Comparison of ENCODE assay signal across 17 cellular contexts in genomic region chr5:124477002-124477546, GRCh38.
"Had no signal": no experiment of that assay in that cellular context is flagged by ENCODE, and none has a peak within 500 bp of the region (broad histone marks: within the 10 kb centered on the region; RNA-seq: fewer than 3 reads in every experiment).

No MANE protein-coding gene starts in this region.

- ATAC-seq: left lung had no signal

- H3K36me3 Mint-ChIP-seq: activated naive CD8-positive, alpha-beta T cell treated with anti-CD3 and anti-CD28 coated beads for 36 hours; naive B cell had no signal

- H3K27ac ChIP-seq: brain microvascular endothelial cell, epithelial cell of prostate, left lung, tibial nerve had no signal

- H3K4me1 Mint-ChIP-seq: activated CD4-positive, alpha-beta T cell treated with anti-CD3 and anti-CD28 coated beads, Interleukin-2, amount 10 ng/mL, durations not matched to agents 7 days and 5 days; activated naive CD8-positive, alpha-beta T cell treated with anti-CD3 and anti-CD28 coated beads for 36 hours; naive B cell had no signal

- H3K4me3 ChIP-seq: left lung, tibial nerve had no signal

- H3K36me3 ChIP-seq: brain microvascular endothelial cell, left lung, tibial nerve had no signal

- H3K27me3 Mint-ChIP-seq: activated CD4-positive, alpha-beta T cell treated with anti-CD3 and anti-CD28 coated beads, Interleukin-2, amount 10 ng/mL, durations not matched to agents 7 days and 5 days; activated naive CD8-positive, alpha-beta T cell treated with anti-CD3 and anti-CD28 coated beads for 36 hours; dendritic cell treated with granulocyte-macrophage colony-stimulating factor and Interleukin-4, amounts not matched to agents 40 ng/mL and 50 ng/mL, for 4 days; naive B cell had no signal

- H3K4me1 ChIP-seq: left lung, tibial nerve had no signal

- H3K9me3 ChIP-seq: left lung, tibial nerve had no signal

- H3K27ac Mint-ChIP-seq: activated CD4-positive, alpha-beta T cell treated with anti-CD3 and anti-CD28 coated beads, Interleukin-2, amount 10 ng/mL, durations not matched to agents 7 days and 5 days; activated naive CD8-positive, alpha-beta T cell treated with anti-CD3 and anti-CD28 coated beads for 36 hours; dendritic cell treated with granulocyte-macrophage colony-stimulating factor and Interleukin-4, amounts not matched to agents 40 ng/mL and 50 ng/mL, for 4 days; naive B cell; T-helper 2 cell treated with Interferon-gamma antibody and Interleukin-4, amounts not matched to agents 5 μg/mL and 100 μg/mL, for 36 hours had no signal

- H3K9me3 Mint-ChIP-seq: activated CD4-positive, alpha-beta T cell treated with anti-CD3 and anti-CD28 coated beads, Interleukin-2, amount 10 ng/mL, durations not matched to agents 7 days and 5 days; activated naive CD8-positive, alpha-beta T cell treated with anti-CD3 and anti-CD28 coated beads for 36 hours; dendritic cell treated with granulocyte-macrophage colony-stimulating factor and Interleukin-4, amounts not matched to agents 40 ng/mL and 50 ng/mL, for 4 days had no signal

- H3K4me3 Mint-ChIP-seq: activated CD4-positive, alpha-beta T cell treated with anti-CD3 and anti-CD28 coated beads, Interleukin-2, amount 10 ng/mL, durations not matched to agents 7 days and 5 days; activated naive CD8-positive, alpha-beta T cell treated with anti-CD3 and anti-CD28 coated beads for 36 hours; dendritic cell treated with granulocyte-macrophage colony-stimulating factor and Interleukin-4, amounts not matched to agents 40 ng/mL and 50 ng/mL, for 4 days; naive B cell; T-helper 2 cell treated with Interferon-gamma antibody and Interleukin-4, amounts not matched to agents 5 μg/mL and 100 μg/mL, for 36 hours had no signal

- H3K27me3 ChIP-seq: brain microvascular endothelial cell, left lung, tibial nerve had no signal

- DNase-seq: activated CD4-positive, alpha-beta T cell treated with anti-CD3 and anti-CD28 coated beads, Interleukin-2, amount 10 ng/mL, durations not matched to agents 7 days and 5 days; activated gamma-delta T cell treated with Interleukin-2 at 50 U/mL for 16 hours; activated naive CD8-positive, alpha-beta T cell treated with anti-CD3 and anti-CD28 coated beads for 36 hours; brain microvascular endothelial cell; foreskin melanocyte; islet precursor cell; left lung; mammary epithelial cell; naive B cell; retina; stimulated activated CD4-positive, alpha-beta T cell treated with anti-CD3 and anti-CD28 coated beads, Interleukin-2, amount 100 ng/mL, for 48 hours; stimulated activated naive CD4-positive, alpha-beta T cell; SW 1271 had no signal
